In genomic region chr18:35682282-35682867, GRCh38 we compare ENCODE assay signal across 14 cellular contexts.
"Had no signal": no experiment of that assay in that cellular context is flagged by ENCODE, and none has a peak within 500 bp of the region (broad histone marks: within the 10 kb centered on the region; RNA-seq: fewer than 3 reads in every experiment).

No MANE protein-coding gene starts in this region.

- H3K4me3 Mint-ChIP-seq: activated B cell treated with CpG ODN at 0.5 μM for 24 hours, memory B cell, nephron had no signal

- H3K27ac Mint-ChIP-seq: activated B cell treated with CpG ODN at 0.5 μM for 24 hours; activated T-helper 2 cell treated with anti-CD3 and anti-CD28 coated beads, Interferon-gamma antibody, Interleukin-2, Interleukin-4, amounts not matched to agents 10 μg/mL and 5 μg/mL and 100 μg/mL, durations not matched to agents 14 hours and 24 hours and 36 hours; memory B cell; nephron had no signal

- H3K27me3 ChIP-seq: dorsolateral prefrontal cortex, gastrocnemius medialis, pancreas, stomach, thyroid gland had no signal

- H3K36me3 ChIP-seq: thyroid gland had no signal

- H3K27me3 Mint-ChIP-seq: activated B cell treated with CpG ODN at 0.5 μM for 24 hours, memory B cell had no signal

- ATAC-seq: gastrocnemius medialis, pancreas had no signal

- DNase-seq: activated B cell treated with CpG ODN at 0.5 μM for 24 hours; activated CD4-positive, alpha-beta T cell treated with anti-CD3 and anti-CD28 coated beads, Interleukin-2, amount 50 U/mL, for 1 hour; activated naive CD4-positive, alpha-beta T cell treated with anti-CD3 and anti-CD28 coated beads, Interleukin-2, amount 50 U/mL, for 16 hours; amniotic stem cell; dorsolateral prefrontal cortex; gastrocnemius medialis; kidney; left ventricle myocardium inferior; pancreas; stomach; thyroid gland had no signal

- H3K9me3 ChIP-seq: gastrocnemius medialis, left ventricle myocardium inferior, pancreas, stomach, thyroid gland had no signal

- H3K9me3 Mint-ChIP-seq: activated B cell treated with CpG ODN at 0.5 μM for 24 hours; activated T-helper 2 cell treated with anti-CD3 and anti-CD28 coated beads, Interferon-gamma antibody, Interleukin-2, Interleukin-4, amounts not matched to agents 10 μg/mL and 5 μg/mL and 100 μg/mL, durations not matched to agents 14 hours and 24 hours and 36 hours; memory B cell; nephron had no signal

- H3K4me3 ChIP-seq: dorsolateral prefrontal cortex, gastrocnemius medialis, left ventricle myocardium inferior, pancreas, stomach, thyroid gland had no signal

- H3K27ac ChIP-seq: gastrocnemius medialis, left ventricle myocardium inferior, pancreas, stomach had no signal

- H3K4me1 Mint-ChIP-seq: activated B cell treated with CpG ODN at 0.5 μM for 24 hours had no signal

- H3K4me1 ChIP-seq: gastrocnemius medialis had no signal
